In the genomic region with DNA sequence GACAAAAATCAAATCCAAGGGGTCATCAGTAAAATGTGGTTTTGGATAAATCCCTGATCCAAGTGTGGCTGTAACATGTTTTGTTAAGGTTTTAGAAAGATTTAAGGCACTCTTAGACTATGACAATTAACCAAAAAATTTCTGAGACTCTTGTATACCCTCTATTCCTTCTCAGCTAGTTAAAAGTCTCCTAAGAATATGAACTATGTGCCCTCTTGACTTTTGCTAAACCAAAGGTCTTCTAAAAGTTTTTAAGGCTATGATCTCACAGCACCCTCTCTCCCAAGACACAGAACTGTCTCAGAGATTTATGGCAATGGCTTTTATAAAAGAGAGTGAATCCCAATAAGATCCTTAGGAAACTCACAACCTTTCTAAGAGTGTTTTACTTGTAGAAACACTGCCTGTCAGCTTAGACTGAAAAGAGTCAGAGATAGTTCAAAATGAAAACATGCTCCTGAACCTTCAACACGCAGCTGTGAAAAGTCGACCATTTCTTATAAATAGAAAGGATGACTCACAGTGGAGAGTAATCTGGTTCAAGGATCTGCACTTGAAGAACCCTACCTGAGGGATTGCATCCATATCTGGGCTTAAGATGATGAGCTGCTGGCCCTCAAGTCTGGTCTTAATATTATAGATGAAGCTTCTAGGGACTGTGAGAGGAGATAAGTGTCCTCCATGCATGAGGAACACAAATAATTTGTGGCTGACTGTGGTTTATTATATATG, we compare ENCODE assay signal across 30 cellular contexts.
A peak's percentile ranks its signal among the peaks of the same experiment; 100 is the strongest.
DNase-seq lines count a peak whose midpoint lies in the region; ATAC-seq, FAIRE-seq and TF ChIP-seq lines count a peak whose summit lies in the region.
"Had no signal": no experiment of that assay in that cellular context is flagged by ENCODE, and none has a peak within 500 bp of the region (broad histone marks: within the 10 kb centered on the region; RNA-seq: fewer than 3 reads in every experiment).

No MANE protein-coding gene starts in this region.

- H3K9me3 ChIP-seq in BLaER1, result no peaks in the 10 kb centered on the region
- H3K9me3 ChIP-seq in K562 (replicated peaks; ENCODE audit: control insufficient read depth, insufficient read depth, low read depth, low read length), result no peaks in the 10 kb centered on the region; the same call in 1 of the 2 replicates
- H3K9me3 ChIP-seq: adrenal gland, BE2C, lower lobe of right lung had no signal

- ATAC-seq in GM18868 (IDR thresholded peaks at IDR 0.05; ENCODE audit: unreplicated experiment) (peak; percentile 55), K562 (no peak), HG03280 (IDR thresholded peaks at IDR 0.05; ENCODE audit: unreplicated experiment) (no peak)
- ATAC-seq: activated CD8-positive, alpha-beta T cell treated with anti-CD3 and anti-CD28 coated beads for 36 hours; gastroesophageal sphincter; GM23338; lower lobe of right lung; mucosa of descending colon; natural killer cell treated with Interleukin-12 subunit alpha and Interleukin-12 subunit beta and Interleukin-15 and Interleukin-18, amount 100 ng/mL, for 72 hours; PC-3 had no signal

- intact Hi-C loops in K562 (cut with micrococcal nuclease), result no loop called here

- TF ChIP-seq POLR2A in K562 (conservative IDR thresholded peaks at IDR 0.05), result no peak

- H3K27me3 ChIP-seq in BLaER1 (no peaks in the 10 kb centered on the region), K562 (ENCODE audit: control insufficient read depth in 2 of 2, insufficient read depth in 2 of 2, low read length in 2 of 2) (no peaks in the 10 kb centered on the region)
- H3K27me3 ChIP-seq: adrenal gland, BE2C, brain microvascular endothelial cell, gastroesophageal sphincter had no signal

- no TSS peak for BruUV-seq in K562 (replicated peaks; lab: Mats Ljungman, UMichigan)

- TF ChIP-seq EP300 in K562 (IDR thresholded peaks at IDR 0.05; ENCODE audit: low read length), result no peak

- no peak overlapping the region for H3K9ac ChIP-seq in BLaER1
- no peak overlapping the region for H3K9ac ChIP-seq in K562 (ENCODE audit: insufficient read depth in 1 of 2, low read depth in 2 of 2, low read length in 2 of 2)

- H3K27ac ChIP-seq in BLaER1, result peak overlapping the region; percentile 36
- no peak overlapping the region for H3K27ac ChIP-seq in K562 (ENCODE audit: extremely low read depth, low read depth, low read length)
- H3K27ac ChIP-seq: adrenal gland, brain microvascular endothelial cell, gastroesophageal sphincter, lower lobe of right lung had no signal

- H3K9me1 ChIP-seq in K562 (ENCODE audit: control insufficient read depth, insufficient read depth, low read length), result no peaks in the 10 kb centered on the region

- peak overlapping the region; percentile 55 for H3K4me2 ChIP-seq in BLaER1
- no peak overlapping the region for H3K4me2 ChIP-seq in K562 (ENCODE audit: insufficient read depth, low read length)
- H3K4me2 ChIP-seq: GM23338 had no signal

- H3K4me1 ChIP-seq in BLaER1, result peaks cover 18% of the 10 kb centered on the region
- H3K4me1 ChIP-seq in K562 (replicated peaks in 1 of 2; ENCODE audit: control insufficient read depth in 2 of 2, insufficient read depth in 2 of 2, low read length in 2 of 2), result no peaks in the 10 kb centered on the region
- H3K4me1 ChIP-seq: adrenal gland, BE2C, gastroesophageal sphincter, lower lobe of right lung had no signal

- H4K20me1 ChIP-seq in BLaER1 (no peaks in the 10 kb centered on the region), K562 (replicated peaks; ENCODE audit: control insufficient read depth, insufficient read depth, low read length) (no peaks in the 10 kb centered on the region)

- no peak for TF ChIP-seq RAD21 in K562 (CRISPR knock-in tag; conservative IDR thresholded peaks at IDR 0.05 in 1 of 2, IDR thresholded peaks at IDR 0.05 in 1 of 2)

- H3K36me3 ChIP-seq in BLaER1, result no peaks in the 10 kb centered on the region
- no peaks in the 10 kb centered on the region for H3K36me3 ChIP-seq in K562 (ENCODE audit: control insufficient read depth, insufficient read depth, low read length)
- H3K36me3 ChIP-seq: adrenal gland, BE2C, brain microvascular endothelial cell, gastroesophageal sphincter, lower lobe of right lung had no signal

- H2AFZ ChIP-seq in K562 (ENCODE audit: low read depth, low read length), result no peak overlapping the region
- H2AFZ ChIP-seq: GM23338 had no signal

- POLR2A ChIA-PET in K562 (lab: Yijun Ruan, JAX), result no interaction called here

- no peak for FAIRE-seq in K562 (lab: Jason Lieb, UNC)

- in situ Hi-C loops in K562 (cut with MboI), result no loop called here

- no peaks in the 10 kb centered on the region for H3K79me2 ChIP-seq in K562 (ENCODE audit: control insufficient read depth, insufficient read depth, low read length)

- H3K4me3 ChIP-seq in BLaER1 (no peak overlapping the region), K562 (no peak overlapping the region)
- H3K4me3 ChIP-seq: adrenal gland, gastroesophageal sphincter, GM23338, lower lobe of right lung, mucosa of descending colon had no signal

- CTCF ChIA-PET in K562 (lab: Yijun Ruan, JAX; ENCODE audit: low intra/inter-chr PET ratio), result no interaction called here

- TF ChIP-seq CTCF in K562 (IDR thresholded peaks at IDR 0.05 in 2 of 3, conservative IDR thresholded peaks at IDR 0.05 in 1 of 3; ENCODE audit: insufficient read depth in 2 of 3, low read depth in 1 of 3, low read length in 3 of 3), result no peak

- DNase-seq in M059J (ENCODE audit: low read depth) (peak; percentile 48), K562 (ENCODE audit: extremely low read depth in 1 of 4, low spot score in 3 of 4) (no peak), NCI-H2227 (lab: John Stamatoyannopoulos, UW; ENCODE audit: unreplicated experiment) (no peak), SW480 (ENCODE audit: low spot score) (no peak), nucleus accumbens (lab: John Stamatoyannopoulos, UW) (no peak)
- DNase-seq: ACHN; activated CD8-positive, alpha-beta memory T cell treated with anti-CD3 and anti-CD28 coated beads, Interleukin-2, amount 50 U/mL, for 48 hours; activated CD8-positive, alpha-beta T cell treated with anti-CD3 and anti-CD28 coated beads for 36 hours; activated naive CD4-positive, alpha-beta T cell treated with anti-CD3 and anti-CD28 coated beads, Interleukin-2, amount 10 ng/mL, durations not matched to agents 7 days and 5 days; adrenal gland; BE2C; brain microvascular endothelial cell; DMS153; effector CD4-positive, alpha-beta T cell; GDM1; lower lobe of right lung; mucosa of descending colon; NCI-H1105 treated with DMSO at 0.1 percent for 48 hours; NCI-H187 treated with DMSO at 0.1 percent for 48 hours; NCI-H524 treated with DMSO at 0.1 percent for 48 hours; NK-92 treated with Interleukin-12 subunit alpha and Interleukin-12 subunit beta, amount 100 ng/mL, for 24 hours; PC-3; SHP77; stimulated activated CD4-positive, alpha-beta T cell treated with anti-CD3 and anti-CD28 coated beads, Interleukin-4, amount 100 ng/mL, for 24 hours had no signal

- WGBS in K562 (ENCODE audit: insufficient coverage, low coverage, missing lambda C conversion rate), result 5% methylated on average over 2 of the region's 2 CpGs

TF ChIP-seq in K562, 482 proteins besides CTCF, POLR2A, EP300 and RAD21 (continues in another document):
- TF ChIP-seq NFE2 (IDR thresholded peaks at IDR 0.05; ENCODE audit: low read depth), result no peak
- no peak for TF ChIP-seq TEAD4 (IDR thresholded peaks at IDR 0.05; ENCODE audit: low read length)
- TF ChIP-seq TEAD4 (CRISPR knock-in tag; IDR thresholded peaks at IDR 0.05; ENCODE audit: borderline replicate concordance), result no peak
- no peak for TF ChIP-seq CBX3 (IDR thresholded peaks at IDR 0.05; ENCODE audit: borderline replicate concordance in 1 of 2, low read length in 2 of 2)
- no peak for TF ChIP-seq PBX2 (CRISPR knock-in tag; IDR thresholded peaks at IDR 0.05; ENCODE audit: low read depth)
- TF ChIP-seq PBX2 (tag; conservative IDR thresholded peaks at IDR 0.05; ENCODE audit: low read depth), result 0 out of 2 replicates have a peak, but pooled peaks have one; percentile 16
- TF ChIP-seq KDM4B (IDR thresholded peaks at IDR 0.05; ENCODE audit: borderline replicate concordance in 2 of 2, low read depth in 1 of 2), result no peak
- TF ChIP-seq CXXC5 (CRISPR knock-in tag; IDR thresholded peaks at IDR 0.05), result no peak
- TF ChIP-seq KAT2B (IDR thresholded peaks at IDR 0.05; ENCODE audit: low read depth, low read length), result no peak
- no peak for TF ChIP-seq POLR2AphosphoS2 (IDR thresholded peaks at IDR 0.05; ENCODE audit: low read length)
- TF ChIP-seq TGIF2 (CRISPR knock-in tag; IDR thresholded peaks at IDR 0.05), result no peak
- TF ChIP-seq SIX5 (IDR thresholded peaks at IDR 0.05; ENCODE audit: borderline replicate concordance in 1 of 2, insufficient read depth in 1 of 2, low read depth in 1 of 2, low read length in 2 of 2), result no peak
- TF ChIP-seq JUND (IDR thresholded peaks at IDR 0.05; ENCODE audit: borderline replicate concordance, low read depth, low read length), result peak; percentile 20; the same call in 1 of the 2 replicates
- no peak; the same call in 2 of the 3 replicates for TF ChIP-seq JUND (tag; IDR thresholded peaks at IDR 0.05; ENCODE audit: borderline replicate concordance, low read depth, low read length)
- TF ChIP-seq TCF3 (CRISPR knock-in tag; IDR thresholded peaks at IDR 0.05), result no peak
